Comparison of ENCODE assay signal across 39 cellular contexts in genomic region chr1:15441247-15441646, GRCh38. TPM values are rescaled to one million over a fixed set of nuclear protein-coding genes. Genes with fewer than 3 reads are reported as not detected.
"Had no signal": no experiment of that assay in that cellular context is flagged by ENCODE, and none has a peak within 500 bp of the region (broad histone marks: within the 10 kb centered on the region; RNA-seq: fewer than 3 reads in every experiment).

No MANE protein-coding gene starts in this region.

- H3K4me1 Mint-ChIP-seq: activated B cell treated with CpG ODN at 0.5 μM for 24 hours; activated naive CD8-positive, alpha-beta T cell treated with anti-CD3 and anti-CD28 coated beads for 36 hours; brain; central memory CD8-positive, alpha-beta T cell had no signal

- H3K27ac ChIP-seq: adrenal gland, cardiac muscle cell, VCaP had no signal

- ATAC-seq: activated CD8-positive, alpha-beta T cell treated with anti-CD3 and anti-CD28 coated beads for 36 hours; activated naive CD4-positive, alpha-beta T cell treated with anti-CD3 and anti-CD28 coated beads, Interleukin-2, amount 50 U/mL, for 72 hours; activated T-cell treated with anti-CD3 and anti-CD28 coated beads, Interleukin-2, amount 50 U/mL, for 4 hours; activated T-cell treated with anti-CD3 and anti-CD28 coated beads, Interleukin-2, amount 50 U/mL, for 72 hours; activated T-helper 17 cell treated with anti-CD3 and anti-CD28 coated beads, Interleukin-2, amount 50 U/mL, for 72 hours; T-cell had no signal

- H3K27ac Mint-ChIP-seq: activated B cell treated with CpG ODN at 0.5 μM for 24 hours; activated CD4-positive, alpha-beta memory T cell treated with anti-CD3 and anti-CD28 coated beads for 36 hours; activated CD4-positive, alpha-beta T cell treated with anti-CD3 and anti-CD28 coated beads, Interleukin-2, amount 10 ng/mL, durations not matched to agents 24 days and 14 days; activated CD8-positive, alpha-beta T cell treated with anti-CD3 and anti-CD28 coated beads for 36 hours; activated naive CD4-positive, alpha-beta T cell treated with anti-CD3 and anti-CD28 coated beads for 36 hours; activated naive CD4-positive, alpha-beta T cell treated with anti-CD3 and anti-CD28 coated beads, Interleukin-2, amount 50 U/mL, for 72 hours; activated naive CD8-positive, alpha-beta T cell treated with anti-CD3 and anti-CD28 coated beads for 36 hours; activated T-cell treated with anti-CD3 and anti-CD28 coated beads, Interleukin-2, amount 50 U/mL, for 72 hours; activated T-helper 1 cell treated with anti-CD3 and anti-CD28 coated beads, Interleukin-12 subunit alpha, Interleukin-12 subunit beta, Interleukin-2, Interleukin-4 antibody, amounts not matched to agents 30 ng/mL and 10 ng/mL and 1 ng/mL, durations not matched to agents 14 hours and 24 hours and 36 hours; activated T-helper 17 cell treated with anti-CD3 and anti-CD28 coated beads, Interleukin-2, amount 50 U/mL, for 72 hours; brain; T-cell; T-helper 2 cell treated with Interferon-gamma antibody and Interleukin-4, amounts not matched to agents 5 μg/mL and 100 μg/mL, for 36 hours had no signal

- H3K4me3 ChIP-seq: adrenal gland, cardiac muscle cell had no signal

- H3K4me3 Mint-ChIP-seq: activated B cell treated with CpG ODN at 0.5 μM for 24 hours; activated CD4-positive, alpha-beta memory T cell treated with anti-CD3 and anti-CD28 coated beads for 36 hours; activated CD4-positive, alpha-beta T cell treated with anti-CD3 and anti-CD28 coated beads, Interleukin-2, amount 10 ng/mL, durations not matched to agents 24 days and 14 days; activated CD8-positive, alpha-beta T cell treated with anti-CD3 and anti-CD28 coated beads for 36 hours; activated naive CD4-positive, alpha-beta T cell treated with anti-CD3 and anti-CD28 coated beads for 36 hours; activated naive CD8-positive, alpha-beta T cell treated with anti-CD3 and anti-CD28 coated beads for 36 hours; activated T-cell treated with anti-CD3 and anti-CD28 coated beads, Interleukin-2, amount 50 U/mL, for 4 hours; activated T-cell treated with anti-CD3 and anti-CD28 coated beads, Interleukin-2, amount 50 U/mL, for 72 hours; activated T-helper 1 cell treated with anti-CD3 and anti-CD28 coated beads, Interleukin-12 subunit alpha, Interleukin-12 subunit beta, Interleukin-2, Interleukin-4 antibody, amounts not matched to agents 30 ng/mL and 10 ng/mL and 1 ng/mL, durations not matched to agents 14 hours and 24 hours and 36 hours; activated T-helper 17 cell treated with anti-CD3 and anti-CD28 coated beads, Interleukin-2, amount 50 U/mL, for 72 hours; brain; central memory CD8-positive, alpha-beta T cell; T-cell; T-helper 2 cell treated with Interferon-gamma antibody and Interleukin-4, amounts not matched to agents 5 μg/mL and 100 μg/mL, for 36 hours had no signal

- H3K9me3 Mint-ChIP-seq: activated B cell treated with CpG ODN at 0.5 μM for 24 hours; activated CD4-positive, alpha-beta memory T cell treated with anti-CD3 and anti-CD28 coated beads for 36 hours; activated CD4-positive, alpha-beta T cell treated with anti-CD3 and anti-CD28 coated beads, Interleukin-2, amount 10 ng/mL, durations not matched to agents 24 days and 14 days; activated CD8-positive, alpha-beta T cell treated with anti-CD3 and anti-CD28 coated beads for 36 hours; activated naive CD4-positive, alpha-beta T cell treated with anti-CD3 and anti-CD28 coated beads for 36 hours; activated naive CD4-positive, alpha-beta T cell treated with anti-CD3 and anti-CD28 coated beads, Interleukin-2, amount 50 U/mL, for 72 hours; activated naive CD8-positive, alpha-beta T cell treated with anti-CD3 and anti-CD28 coated beads for 36 hours; activated T-cell treated with anti-CD3 and anti-CD28 coated beads, Interleukin-2, amount 50 U/mL, for 4 hours; activated T-cell treated with anti-CD3 and anti-CD28 coated beads, Interleukin-2, amount 50 U/mL, for 72 hours; activated T-helper 1 cell treated with anti-CD3 and anti-CD28 coated beads, Interleukin-12 subunit alpha, Interleukin-12 subunit beta, Interleukin-2, Interleukin-4 antibody, amounts not matched to agents 30 ng/mL and 10 ng/mL and 1 ng/mL, durations not matched to agents 14 hours and 24 hours and 36 hours; activated T-helper 17 cell treated with anti-CD3 and anti-CD28 coated beads, Interleukin-2, amount 50 U/mL, for 72 hours; central memory CD8-positive, alpha-beta T cell; T-cell; T-helper 2 cell treated with Interferon-gamma antibody and Interleukin-4, amounts not matched to agents 5 μg/mL and 100 μg/mL, for 36 hours had no signal

- DNase-seq: activated B cell treated with CpG ODN at 0.5 μM for 24 hours; activated CD4-positive, alpha-beta memory T cell treated with anti-CD3 and anti-CD28 coated beads for 36 hours; activated CD4-positive, alpha-beta T cell treated with anti-CD3 and anti-CD28 coated beads for 4 hours; activated CD4-positive, alpha-beta T cell treated with anti-CD3 and anti-CD28 coated beads, Interleukin-2, amount 10 ng/mL, durations not matched to agents 24 days and 14 days; activated CD4-positive, alpha-beta T cell treated with anti-CD3 and anti-CD28 coated beads, Interleukin-2, amount 50 U/mL, for 1 hour; activated CD4-positive, alpha-beta T cell treated with anti-CD3 and anti-CD28 coated beads, Interleukin-2, amount 50 U/mL, for 4 hours; activated CD4-positive, CD25-positive, alpha-beta regulatory T cell treated with anti-CD3 and anti-CD28 coated beads, Interleukin-2, amount 50 U/mL, for 72 hours; activated CD8-positive, alpha-beta memory T cell treated with anti-CD3 and anti-CD28 coated beads, Interleukin-2, amount 50 U/mL, for 4 hours; activated CD8-positive, alpha-beta T cell treated with anti-CD3 and anti-CD28 coated beads for 36 hours; activated effector memory CD4-positive, alpha-beta T cell treated with anti-CD3 and anti-CD28 coated beads, Interleukin-2, amount 50 U/mL, for 16 hours; activated gamma-delta T cell treated with Interleukin-2 at 50 U/mL for 16 hours; activated naive CD4-positive, alpha-beta T cell; activated naive CD4-positive, alpha-beta T cell treated with anti-CD3 and anti-CD28 coated beads for 36 hours; activated naive CD4-positive, alpha-beta T cell treated with anti-CD3 and anti-CD28 coated beads, Interleukin-2, amount 50 U/mL, for 16 hours; activated naive CD8-positive, alpha-beta T cell treated with anti-CD3 and anti-CD28 coated beads for 36 hours; activated T-cell treated with anti-CD3 and anti-CD28 coated beads for 4 hours; activated T-cell treated with anti-CD3 and anti-CD28 coated beads, Interleukin-2, amount 50 U/mL, for 1 hour; activated T-cell treated with anti-CD3 and anti-CD28 coated beads, Interleukin-2, amount 50 U/mL, for 4 hours; activated T-cell treated with anti-CD3 and anti-CD28 coated beads, Interleukin-2, amount 50 U/mL, for 72 hours; adrenal gland; amniotic stem cell; aorta; caudate nucleus; cerebellar nuclear complex; T-cell; T-helper 2 cell; T-helper 9 cell had no signal

- H3K27me3 ChIP-seq: adrenal gland, cardiac muscle cell had no signal

- H3K9me3 ChIP-seq: adrenal gland had no signal

- H3K36me3 Mint-ChIP-seq: activated CD4-positive, alpha-beta memory T cell treated with anti-CD3 and anti-CD28 coated beads for 36 hours; activated naive CD4-positive, alpha-beta T cell treated with anti-CD3 and anti-CD28 coated beads, Interleukin-2, amount 50 U/mL, for 72 hours; activated naive CD8-positive, alpha-beta T cell treated with anti-CD3 and anti-CD28 coated beads for 36 hours; brain; T-cell had no signal

- H3K36me3 ChIP-seq: adrenal gland, cardiac muscle cell had no signal

RNA-seq across cellular contexts. Expression of gene CTRC, which starts 3.0 kb away (rescaled TPM):
- total RNA-seq: activated CD4-positive, alpha-beta T cell treated with anti-CD3 and anti-CD28 coated beads, Interleukin-2, amount 10 ng/mL, durations not matched to agents 24 days and 14 days; activated CD8-positive, alpha-beta memory T cell treated with anti-CD3 and anti-CD28 coated beads for 36 hours; activated CD8-positive, alpha-beta T cell treated with anti-CD3 and anti-CD28 coated beads for 36 hours; activated naive CD4-positive, alpha-beta T cell treated with anti-CD3 and anti-CD28 coated beads for 36 hours; activated naive CD4-positive, alpha-beta T cell treated with anti-CD3 and anti-CD28 coated beads, Interleukin-2, amount 50 U/mL, for 72 hours; activated T-helper 17 cell treated with anti-CD3 and anti-CD28 coated beads, Interleukin-2, amount 50 U/mL, for 72 hours; astrocyte; bronchial epithelial cell; cardiac muscle cell had no signal

RNA-seq across cellular contexts. Expression of gene CELA2A, which starts 15.3 kb away (rescaled TPM):
- total RNA-seq: activated B cell treated with CpG ODN at 0.5 μM for 24 hours; activated CD4-positive, alpha-beta memory T cell treated with anti-CD3 and anti-CD28 coated beads for 36 hours; activated CD4-positive, alpha-beta T cell treated with anti-CD3 and anti-CD28 coated beads, Interleukin-2, amount 10 ng/mL, durations not matched to agents 24 days and 14 days; activated CD8-positive, alpha-beta memory T cell treated with anti-CD3 and anti-CD28 coated beads for 36 hours; activated CD8-positive, alpha-beta T cell treated with anti-CD3 and anti-CD28 coated beads for 36 hours; activated naive CD4-positive, alpha-beta T cell treated with anti-CD3 and anti-CD28 coated beads for 36 hours; activated naive CD4-positive, alpha-beta T cell treated with anti-CD3 and anti-CD28 coated beads, Interleukin-2, amount 50 U/mL, for 72 hours; activated naive CD8-positive, alpha-beta T cell treated with anti-CD3 and anti-CD28 coated beads for 36 hours; activated T-cell treated with anti-CD3 and anti-CD28 coated beads, Interleukin-2, amount 50 U/mL, for 72 hours; activated T-helper 1 cell treated with anti-CD3 and anti-CD28 coated beads, Interleukin-12 subunit alpha, Interleukin-12 subunit beta, Interleukin-2, Interleukin-4 antibody, amounts not matched to agents 30 ng/mL and 10 ng/mL and 1 ng/mL, durations not matched to agents 14 hours and 24 hours and 36 hours; activated T-helper 17 cell treated with anti-CD3 and anti-CD28 coated beads, Interleukin-2, amount 50 U/mL, for 72 hours; astrocyte; bronchial epithelial cell; cardiac muscle cell; T-helper 1 cell treated with Interleukin-12 subunit alpha and Interleukin-12 subunit beta and Interleukin-4 antibody, amounts not matched to agents 30 ng/mL and 1 ng/mL, for 36 hours had no signal

RNA-seq across cellular contexts. Expression of gene CELA2B, which starts 34.7 kb away (rescaled TPM):
- total RNA-seq: activated B cell treated with CpG ODN at 0.5 μM for 24 hours; activated CD4-positive, alpha-beta memory T cell treated with anti-CD3 and anti-CD28 coated beads for 36 hours; activated CD4-positive, alpha-beta T cell treated with anti-CD3 and anti-CD28 coated beads, Interleukin-2, amount 10 ng/mL, durations not matched to agents 24 days and 14 days; activated CD8-positive, alpha-beta memory T cell treated with anti-CD3 and anti-CD28 coated beads for 36 hours; activated CD8-positive, alpha-beta T cell treated with anti-CD3 and anti-CD28 coated beads for 36 hours; activated naive CD4-positive, alpha-beta T cell treated with anti-CD3 and anti-CD28 coated beads for 36 hours; activated naive CD4-positive, alpha-beta T cell treated with anti-CD3 and anti-CD28 coated beads, Interleukin-2, amount 50 U/mL, for 72 hours; activated naive CD8-positive, alpha-beta T cell treated with anti-CD3 and anti-CD28 coated beads for 36 hours; activated T-cell treated with anti-CD3 and anti-CD28 coated beads, Interleukin-2, amount 50 U/mL, for 72 hours; activated T-helper 1 cell treated with anti-CD3 and anti-CD28 coated beads, Interleukin-12 subunit alpha, Interleukin-12 subunit beta, Interleukin-2, Interleukin-4 antibody, amounts not matched to agents 30 ng/mL and 10 ng/mL and 1 ng/mL, durations not matched to agents 14 hours and 24 hours and 36 hours; activated T-helper 17 cell treated with anti-CD3 and anti-CD28 coated beads, Interleukin-2, amount 50 U/mL, for 72 hours; astrocyte; bronchial epithelial cell; cardiac muscle cell; T-helper 1 cell treated with Interleukin-12 subunit alpha and Interleukin-12 subunit beta and Interleukin-4 antibody, amounts not matched to agents 30 ng/mL and 1 ng/mL, for 36 hours had no signal
